ENCODE assay signal across 14 cellular contexts in the genomic region with DNA sequence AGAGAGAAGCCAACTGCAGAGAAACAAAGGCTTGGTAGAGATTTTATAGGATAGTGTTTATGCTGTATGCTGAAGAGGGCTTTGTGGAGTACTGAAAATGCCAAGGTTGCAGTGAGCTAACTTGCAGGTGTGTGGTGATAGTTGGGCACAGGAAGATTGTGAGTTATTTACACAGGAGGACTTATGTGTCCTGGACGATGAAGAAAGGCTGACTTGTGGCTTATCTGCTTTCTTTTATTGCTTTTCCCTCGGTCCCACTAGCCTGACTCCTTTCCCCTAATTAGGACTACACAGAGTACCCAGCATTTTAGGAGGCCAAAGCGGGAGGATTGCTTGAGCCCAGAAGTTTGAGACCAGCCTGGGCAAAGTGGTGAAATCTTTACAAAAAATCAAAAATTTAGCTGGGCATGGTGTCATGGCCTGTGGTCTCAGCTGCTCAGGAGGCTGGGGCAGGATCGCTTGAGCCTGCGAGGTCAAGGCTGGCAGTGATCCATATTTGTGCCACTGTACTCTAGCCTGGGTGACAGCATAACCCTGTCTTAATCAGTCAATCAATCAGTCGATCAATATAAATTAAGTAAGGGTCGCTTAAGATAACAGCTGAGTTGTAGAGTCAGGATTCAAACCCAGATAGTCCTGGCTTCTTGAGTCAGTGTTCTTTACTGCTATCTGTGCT.
DNase-seq lines count a peak whose midpoint lies in the region; ATAC-seq, FAIRE-seq and TF ChIP-seq lines count a peak whose summit lies in the region.
"Had no signal": no experiment of that assay in that cellular context is flagged by ENCODE, and none has a peak within 500 bp of the region (broad histone marks: within the 10 kb centered on the region; RNA-seq: fewer than 3 reads in every experiment).

No MANE protein-coding gene starts in this region.

- DNase-seq in CD14-positive monocyte (ENCODE audit: low spot score) (no peak), H9 (no peak), pancreas (no peak), NCI-H1105 (lab: John Stamatoyannopoulos, UW) (no peak), globus pallidus (ENCODE audit: low spot score) (no peak)
- no peak for DNase-seq in effector memory CD8-positive, alpha-beta T cell
- DNase-seq: activated CD4-positive, alpha-beta T cell treated with anti-CD3 and anti-CD28 coated beads, Interleukin-2, amount 50 U/mL, for 1 hour; dorsolateral prefrontal cortex; NCI-H187; NCI-H345; stimulated activated CD8-positive, alpha-beta memory T cell treated with anti-CD3 and anti-CD28 coated beads, Interleukin-4, amount 100 ng/mL, for 48 hours had no signal

- peaks cover 4 to 6% of the 10 kb centered on the region in 2 donors for H3K36me3 Mint-ChIP-seq in CD14-positive monocyte
- H3K36me3 Mint-ChIP-seq in H9 (ENCODE audit: insufficient read depth in 1 of 3, low read depth in 3 of 3): no peaks in the 10 kb centered on the region
- peaks cover 4% of the 10 kb centered on the region for H3K36me3 Mint-ChIP-seq in effector memory CD8-positive, alpha-beta T cell (ENCODE audit: insufficient read depth)
- H3K36me3 Mint-ChIP-seq in stimulated activated memory B cell treated with anti-CD40 and anti-IgM and Interleukin-4, amounts not matched to agents 10 μg/mL and 1 μg/mL and 100 μg/mL, for 72 hours: no peaks in the 10 kb centered on the region

- no peak overlapping the region for H3K23ac ChIP-seq in H9 (ENCODE audit: insufficient read length, low read depth, low read length)

- no peak overlapping the region for H3K4ac ChIP-seq in H9 (ENCODE audit: low read depth, low read length)

- H2AFZ ChIP-seq in H9 (ENCODE audit: low read length): no peak overlapping the region

- no peak overlapping the region for H3K18ac ChIP-seq in H9 (ENCODE audit: insufficient read length, low read depth, low read length)

- H3K4me3 Mint-ChIP-seq in CD14-positive monocyte: no peak overlapping the region
- no peak overlapping the region for H3K4me3 Mint-ChIP-seq in H9
- H3K4me3 Mint-ChIP-seq in effector memory CD8-positive, alpha-beta T cell: no peak overlapping the region
- no peak overlapping the region for H3K4me3 Mint-ChIP-seq in stimulated activated memory B cell treated with anti-CD40 and anti-IgM and Interleukin-4, amounts not matched to agents 10 μg/mL and 1 μg/mL and 100 μg/mL, for 72 hours

- ATAC-seq in effector memory CD8-positive, alpha-beta T cell (replicated peaks): no peak
- peak; percentile 51 to 68 (median 63) for ATAC-seq in pancreas
- ATAC-seq in stimulated activated memory B cell treated with anti-CD40 and anti-IgM and Interleukin-4, amounts not matched to agents 10 μg/mL and 1 μg/mL and 100 μg/mL, for 72 hours: no peak

- H4K5ac ChIP-seq in H9 (ENCODE audit: insufficient read length, low read depth, low read length): no peak overlapping the region

- H3K27ac ChIP-seq in H9 (ENCODE audit: insufficient read length, low read depth, low read length) (no peak overlapping the region), pancreas (no peak overlapping the region)
- H3K27ac ChIP-seq: RWPE1 had no signal

- H3K27me3 Mint-ChIP-seq in CD14-positive monocyte (ENCODE audit: low read depth in 3 of 3) (no peaks in the 10 kb centered on the region), H9 (ENCODE audit: low read depth) (no peaks in the 10 kb centered on the region)
- H3K27me3 Mint-ChIP-seq in effector memory CD8-positive, alpha-beta T cell: no peaks in the 10 kb centered on the region
- no peaks in the 10 kb centered on the region for H3K27me3 Mint-ChIP-seq in stimulated activated memory B cell treated with anti-CD40 and anti-IgM and Interleukin-4, amounts not matched to agents 10 μg/mL and 1 μg/mL and 100 μg/mL, for 72 hours

- H3K14ac ChIP-seq in H9 (ENCODE audit: insufficient read depth, low read length): 0 out of 2 replicates have a peak overlapping the region, but pooled peaks have one; percentile 56

- TF ChIP-seq CTCF in CD14-positive monocyte (IDR thresholded peaks at IDR 0.05) (no peak), H9 (conservative IDR thresholded peaks at IDR 0.05) (no peak), pancreas (IDR thresholded peaks at IDR 0.05) (no peak)

- no peak overlapping the region for H2AK5ac ChIP-seq in H9 (ENCODE audit: insufficient read length, low read length)

- H3K9me3 Mint-ChIP-seq in CD14-positive monocyte: no peaks in the 10 kb centered on the region
- H3K9me3 Mint-ChIP-seq in H9: no peaks in the 10 kb centered on the region
- H3K9me3 Mint-ChIP-seq in effector memory CD8-positive, alpha-beta T cell: no peaks in the 10 kb centered on the region
- H3K9me3 Mint-ChIP-seq in stimulated activated memory B cell treated with anti-CD40 and anti-IgM and Interleukin-4, amounts not matched to agents 10 μg/mL and 1 μg/mL and 100 μg/mL, for 72 hours: no peaks in the 10 kb centered on the region

- peak overlapping the region in 6 of 7 donors; percentile 36 to 82 (median 48) for H3K27ac Mint-ChIP-seq in CD14-positive monocyte
- H3K27ac Mint-ChIP-seq in H9: peak overlapping the region; percentile 23 to 89 (median 87); a peak in 6 of 7 replicates
- H3K27ac Mint-ChIP-seq in effector memory CD8-positive, alpha-beta T cell: peak overlapping the region; percentile 80 to 81
- no peak overlapping the region for H3K27ac Mint-ChIP-seq in stimulated activated memory B cell treated with anti-CD40 and anti-IgM and Interleukin-4, amounts not matched to agents 10 μg/mL and 1 μg/mL and 100 μg/mL, for 72 hours

- H4K20me1 ChIP-seq in H9 (ENCODE audit: control insufficient read depth, insufficient read depth, insufficient read length): no peaks in the 10 kb centered on the region

- no peak overlapping the region for H2BK20ac ChIP-seq in H9 (ENCODE audit: low read depth, low read length, poor library complexity, severe bottlenecking)

- intact Hi-C loops in CD14-positive monocyte (cut with micrococcal nuclease) (no loop called here), pancreas (cut with DNase I) (no loop called here)

- H3K9me3 ChIP-seq in H9 (ENCODE audit: control insufficient read depth, low read depth, low read length) (no peaks in the 10 kb centered on the region), pancreas (no peaks in the 10 kb centered on the region)

- no peak overlapping the region for H3K56ac ChIP-seq in H9 (ENCODE audit: insufficient read length, low read depth, low read length)

- H3K79me1 ChIP-seq in H9 (ENCODE audit: insufficient read depth, low read depth, low read length, poor library complexity, severe bottlenecking): no peaks in the 10 kb centered on the region

- no peak overlapping the region for H2BK12ac ChIP-seq in H9 (ENCODE audit: insufficient read length, low read depth, low read length)

- H3K9ac ChIP-seq in H9 (ENCODE audit: extremely low read depth, insufficient read length, low read length): no peak overlapping the region

- peaks cover 7% of the 10 kb centered on the region; the same call in 1 of the 2 replicates for H3K79me2 ChIP-seq in H9 (ENCODE audit: insufficient read depth, low read length)

- no peak overlapping the region for H2BK120ac ChIP-seq in H9 (ENCODE audit: low read depth, low read length, poor library complexity, severe bottlenecking)

- H3K4me1 ChIP-seq in H9 (ENCODE audit: insufficient read depth, low read length) (no peaks in the 10 kb centered on the region; the same call in 1 of the 2 replicates), pancreas (peaks cover 11 to 27% (median 11%) of the 10 kb centered on the region in 3 donors)

- no CpG with 5 or more reads among the region's 7 CpGs for WGBS in H9 (ENCODE audit: extremely low coverage, insufficient read length, low lambda C conversion rate)
- WGBS in pancreas, 2 donors: 24 to 36% methylated on average over 7 of the region's 7 CpGs

- no peak overlapping the region for H3K4me3 ChIP-seq in pancreas
- H3K4me3 ChIP-seq: dorsolateral prefrontal cortex had no signal

- no peak overlapping the region for H3K4me2 ChIP-seq in H9 (ENCODE audit: insufficient read depth, insufficient read length, low read length)

- H3K27me3 ChIP-seq in H9 (ENCODE audit: insufficient read depth, low read length): no peaks in the 10 kb centered on the region
- no peaks in the 10 kb centered on the region for H3K27me3 ChIP-seq in pancreas
- H3K27me3 ChIP-seq: dorsolateral prefrontal cortex had no signal

- no peak overlapping the region for H2BK15ac ChIP-seq in H9 (ENCODE audit: low read depth, low read length)

- H2BK5ac ChIP-seq in H9 (ENCODE audit: insufficient read length, low read length): no peak overlapping the region

- H3T11ph ChIP-seq in H9 (ENCODE audit: low read length): no peak overlapping the region

- FAIRE-seq in pancreas (lab: Jason Lieb, UNC): no peak
- FAIRE-seq: GM12891 had no signal

- no peak overlapping the region for H4K91ac ChIP-seq in H9 (ENCODE audit: insufficient read length, low read depth, low read length)

- no peak overlapping the region for H4K8ac ChIP-seq in H9 (replicated peaks; ENCODE audit: insufficient read length, low read depth, low read length)

- H3K4me1 Mint-ChIP-seq in CD14-positive monocyte: peaks cover 28% of the 10 kb centered on the region
- H3K4me1 Mint-ChIP-seq in H9: peaks cover 23 to 24% of the 10 kb centered on the region in 2 experiments
- H3K4me1 Mint-ChIP-seq in effector memory CD8-positive, alpha-beta T cell (ENCODE audit: low read depth in 2 of 2): peaks cover 26 to 36% of the 10 kb centered on the region in 2 donors
- H3K4me1 Mint-ChIP-seq in stimulated activated memory B cell treated with anti-CD40 and anti-IgM and Interleukin-4, amounts not matched to agents 10 μg/mL and 1 μg/mL and 100 μg/mL, for 72 hours: peaks cover 40% of the 10 kb centered on the region

- no peaks in the 10 kb centered on the region for H3K36me3 ChIP-seq in pancreas

- no peaks in the 10 kb centered on the region for H3K23me2 ChIP-seq in H9 (ENCODE audit: insufficient read length, low read depth, low read length, poor library complexity, severe bottlenecking)

Comparison
In these comparisons a context has a peak if more than half of its experiments do, and no peak if none do; other contexts are left out.
1. ATAC-seq: peak in pancreas (4 of 4); none in effector memory CD8-positive, alpha-beta T cell (single experiment) and stimulated activated memory B cell treated with anti-CD40 and anti-IgM and Interleukin-4, amounts not matched to agents 10 μg/mL and 1 μg/mL and 100 μg/mL, for 72 hours (single experiment).